Comparison of ENCODE assay signal across 8 cellular contexts in the genomic region with DNA sequence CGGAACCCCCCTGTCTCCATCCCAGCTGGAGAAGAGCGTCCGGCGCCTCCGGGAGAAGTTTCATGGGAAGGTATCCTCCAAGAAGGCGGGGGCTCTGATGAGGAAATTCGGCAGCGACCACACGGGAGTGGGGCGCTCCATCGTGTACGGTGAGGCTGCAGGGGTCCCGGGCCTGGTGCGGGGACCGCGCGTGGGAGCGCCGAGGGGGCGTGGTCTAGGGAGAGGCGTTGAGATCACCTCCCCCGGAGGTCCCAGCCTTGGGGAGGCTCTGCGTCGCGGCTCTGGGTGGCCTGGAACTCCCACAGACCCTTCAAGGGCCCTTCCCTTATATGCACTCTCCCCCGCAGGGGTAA. TPM values are rescaled to one million over a fixed set of nuclear protein-coding genes. Genes with fewer than 3 reads are reported as not detected.
DNase-seq lines count a peak whose midpoint lies in the region; TF ChIP-seq lines count a peak whose summit lies in the region.

No MANE protein-coding gene starts in this region.

- peaks cover 4% of the 10 kb centered on the region for H3K36me3 Mint-ChIP-seq in type B pancreatic cell

- H3K27ac ChIP-seq in SJSA1 (no peak overlapping the region), cingulate gyrus (ENCODE audit: low read depth, low read length) (peak overlapping the region; percentile 70), muscle layer of colon (ENCODE audit: low read depth, low read length) (peak overlapping the region; percentile 93)

- peaks cover 13% of the 10 kb centered on the region for H3K36me3 ChIP-seq in SJSA1
- peaks cover 6% of the 10 kb centered on the region for H3K36me3 ChIP-seq in muscle layer of colon (ENCODE audit: insufficient read depth, low read length)

- H3K4me3 ChIP-seq in AG09309 (ENCODE audit: control insufficient read depth, low read depth, low read length) (peak overlapping the region; percentile 100), SJSA1 (peak overlapping the region; percentile 90), muscle layer of colon (ENCODE audit: low read depth in 1 of 2, low read length in 2 of 2) (peak overlapping the region; percentile 74 to 82)

- H3K27me3 ChIP-seq in SJSA1 (replicated peaks) (no peaks in the 10 kb centered on the region), muscle layer of colon (ENCODE audit: control insufficient read depth in 1 of 2, insufficient read depth in 2 of 2, low read length in 2 of 2) (no peaks in the 10 kb centered on the region)

- TF ChIP-seq CTCF in AG09309 (IDR thresholded peaks at IDR 0.05; ENCODE audit: control insufficient read depth, insufficient read depth, low read depth, low read length, missing control alignments) (no peak), type B pancreatic cell (conservative IDR thresholded peaks at IDR 0.05) (no peak)

- peaks cover 21% of the 10 kb centered on the region for H3K27me3 Mint-ChIP-seq in type B pancreatic cell

- H3K4me1 Mint-ChIP-seq in type B pancreatic cell (ENCODE audit: unreplicated experiment): no peaks in the 10 kb centered on the region

- H3K4me3 Mint-ChIP-seq in type B pancreatic cell: peak overlapping the region; percentile 76

- no peaks in the 10 kb centered on the region for H3K9me3 Mint-ChIP-seq in type B pancreatic cell

- no peaks in the 10 kb centered on the region for H3K9me3 ChIP-seq in SJSA1 (replicated peaks)
- no peaks in the 10 kb centered on the region for H3K9me3 ChIP-seq in muscle layer of colon (ENCODE audit: low read length)

- no peak for DNase-seq in AG09309 (ENCODE audit: low read depth)
- DNase-seq in SJSA1 (ENCODE audit: low read depth in 1 of 2, low spot score in 2 of 2): no peak
- no peak for DNase-seq in type B pancreatic cell (ENCODE audit: extremely low spot score, unreplicated experiment)
- DNase-seq in NCI-H2107 treated with DMSO at 0.1 percent for 48 hours (lab: John Stamatoyannopoulos, UW; ENCODE audit: unreplicated experiment): no peak
- no peak for DNase-seq in DMS79 treated with DMSO at 0.1 percent for 48 hours (lab: John Stamatoyannopoulos, UW)
- no peak for DNase-seq in activated CD4-positive, CD25-positive, alpha-beta regulatory T cell treated with anti-CD3 and anti-CD28 coated beads, Interleukin-2, amount 50 U/mL, for 72 hours

- H3K4me1 ChIP-seq in SJSA1 (replicated peaks) (0 out of 2 replicates have a peak, but pooled peaks cover 10% of the 10 kb centered on the region), muscle layer of colon (ENCODE audit: insufficient read depth, low read length) (peaks cover 4% of the 10 kb centered on the region)

- H3K27ac Mint-ChIP-seq in type B pancreatic cell: no peak overlapping the region

- peak overlapping the region; percentile 44 for H3K9ac ChIP-seq in muscle layer of colon (ENCODE audit: low read length)

RNA-seq across cellular contexts. Expression of a gene that starts 0.8 kb away (rescaled TPM):
- total RNA-seq in SJSA1 (2014; rRNA removed; shearing (Covaris generic)): 14.5 and 17.4 TPM in 2 replicates
- 16.8 and 18.9 TPM in 2 replicates for total RNA-seq in type B pancreatic cell (ENCODE audit: low replicate concordance)

RNA-seq across cellular contexts. Expression of a gene that starts 15.6 kb away (rescaled TPM):
- total RNA-seq in SJSA1 (2014; rRNA removed; shearing (Covaris generic)): 0.11 TPM in 1 of 2 replicates, not detected in the other
- 0.27 TPM in 1 of 2 replicates, not detected in the other for total RNA-seq in type B pancreatic cell (ENCODE audit: low replicate concordance)

RNA-seq across cellular contexts. Expression of a gene that starts 19.3 kb away (rescaled TPM):
- total RNA-seq in SJSA1 (2014; rRNA removed; shearing (Covaris generic)): 28.0 and 31.4 TPM in 2 replicates
- total RNA-seq in type B pancreatic cell (ENCODE audit: low replicate concordance): 59.2 and 62.4 TPM in 2 replicates

RNA-seq across cellular contexts. Expression of a gene that starts 24.6 kb away (rescaled TPM):
- 1.9 and 2.2 TPM in 2 replicates for total RNA-seq in SJSA1 (2014; rRNA removed; shearing (Covaris generic))
- 22.7 and 26.0 TPM in 2 replicates for total RNA-seq in type B pancreatic cell (ENCODE audit: low replicate concordance)

RNA-seq across cellular contexts. Expression of a gene that starts 32.8 kb away (rescaled TPM):
- 295 and 346 TPM in 2 replicates for total RNA-seq in SJSA1 (2014; rRNA removed; shearing (Covaris generic))
- total RNA-seq in type B pancreatic cell (ENCODE audit: low replicate concordance): 179 and 215 TPM in 2 replicates
